8 cellular contexts compared by ENCODE assay signal in the genomic region with DNA sequence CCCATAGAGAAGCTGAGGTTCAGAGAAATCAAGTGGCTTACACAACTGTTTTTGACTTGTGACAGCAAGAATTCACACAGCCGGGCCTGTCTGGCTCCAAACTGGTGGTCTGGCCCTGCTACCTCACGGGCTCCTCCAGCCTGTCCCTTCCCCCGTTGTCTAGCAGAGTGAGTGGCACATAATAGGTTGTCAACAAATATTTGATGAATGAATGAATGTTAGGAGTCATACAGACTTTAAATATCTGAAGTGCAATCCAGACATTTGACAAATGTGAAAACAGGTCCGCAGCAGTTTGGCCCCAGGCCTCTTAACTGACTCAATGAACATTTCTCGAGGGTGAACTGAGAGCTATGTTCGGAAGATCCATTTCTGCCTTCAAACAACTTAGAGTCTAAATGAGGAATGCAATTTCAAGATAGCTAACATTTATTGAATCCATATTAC. TPM values are rescaled to one million over a fixed set of nuclear protein-coding genes. Genes with fewer than 3 reads are reported as not detected.
A peak's percentile ranks its signal among the peaks of the same experiment; 100 is the strongest.
DNase-seq lines count a peak whose midpoint lies in the region; ATAC-seq and TF ChIP-seq lines count a peak whose summit lies in the region.

No MANE protein-coding gene starts in this region.

- WGBS in stomach, 5 donors, result 67 to 85% (median 82%) methylated on average over 6 of the region's 6 CpGs

- H3K36me3 Mint-ChIP-seq in activated T-cell treated with anti-CD3 and anti-CD28 coated beads, Interleukin-2, amount 50 U/mL, for 72 hours (ENCODE audit: insufficient read depth in 2 of 2), result peaks cover 0 to 2% of the 10 kb centered on the region in 2 donors
- no peaks in the 10 kb centered on the region for H3K36me3 Mint-ChIP-seq in activated B cell treated with CpG ODN at 0.5 μM for 24 hours (ENCODE audit: low read depth)

- H3K27ac ChIP-seq in iPS-20b (ENCODE audit: low read length) (no peak overlapping the region), stomach (peak overlapping the region in 4 of 5 donors; percentile 95 to 98 (median 96))

- peak overlapping the region; percentile 51; the same call in 1 of the 2 replicates for H3K9ac ChIP-seq in iPS-20b (ENCODE audit: low read depth, low read length)

- H3K36me3 ChIP-seq in iPS-20b (ENCODE audit: insufficient read depth, low read depth, low read length) (peaks cover 10% of the 10 kb centered on the region), stomach (peaks cover 0 to 9% (median 5%) of the 10 kb centered on the region in 4 donors)

- TF ChIP-seq CTCF in activated B cell treated with CpG ODN at 0.5 μM for 24 hours (IDR thresholded peaks at IDR 0.05) (no peak), stomach (IDR thresholded peaks at IDR 0.05) (no peak)

- H3K4me3 ChIP-seq in iPS-20b (ENCODE audit: low read length) (peak overlapping the region; percentile 66), stomach (no peak overlapping the region)

- POLR2A ChIA-PET in activated B cell treated with CpG ODN at 0.5 μM for 24 hours (lab: Charles Lee), result interaction anchor here (0.6 to 2.4 kb wide), 5 partner anchors 66 to 317 kb away, joined by 3 to 11 read pairs (median 3); a partner anchor contains a TSS

- peak overlapping the region; percentile 80 to 82 for H3K4me3 Mint-ChIP-seq in activated T-cell treated with anti-CD3 and anti-CD28 coated beads, Interleukin-2, amount 50 U/mL, for 72 hours
- H3K4me3 Mint-ChIP-seq in activated B cell treated with CpG ODN at 0.5 μM for 24 hours, result peak overlapping the region; percentile 82

- ATAC-seq in activated T-cell treated with anti-CD3 and anti-CD28 coated beads, Interleukin-2, amount 50 U/mL, for 72 hours (replicated peaks in 1 of 2), result no peak
- no peak for ATAC-seq in activated B cell treated with CpG ODN at 0.5 μM for 24 hours (ENCODE audit: low read depth)

- CTCF ChIA-PET in activated B cell treated with CpG ODN at 0.5 μM for 24 hours (lab: Charles Lee), result interaction anchor here (1.0 to 6.5 kb wide), 11 partner anchors 9 to 350 kb away, joined by 3 to 50 read pairs (median 5); a partner anchor contains a TSS

- peaks cover 9% of the 10 kb centered on the region for H3K27me3 Mint-ChIP-seq in activated T-cell treated with anti-CD3 and anti-CD28 coated beads, Interleukin-2, amount 50 U/mL, for 72 hours (ENCODE audit: low read depth)
- no peaks in the 10 kb centered on the region for H3K27me3 Mint-ChIP-seq in activated B cell treated with CpG ODN at 0.5 μM for 24 hours

- no peak for DNase-seq in activated T-cell treated with anti-CD3 and anti-CD28 coated beads, Interleukin-2, amount 50 U/mL, for 72 hours
- DNase-seq in activated T-cell treated with anti-CD3 and anti-CD28 coated beads for 4 hours, result no peak
- no peak for DNase-seq in activated B cell treated with CpG ODN at 0.5 μM for 24 hours
- no peak for DNase-seq in stomach
- DNase-seq in NCI-H1105 treated with DMSO at 0.1 percent for 48 hours (lab: John Stamatoyannopoulos, UW), result no peak
- no peak for DNase-seq in NCI-H446 (lab: John Stamatoyannopoulos, UW)
- no peak for DNase-seq in EL

- TF ChIP-seq EP300 in stomach (IDR thresholded peaks at IDR 0.05), result no peak

- peaks cover 23% of the 10 kb centered on the region for H3K4me1 ChIP-seq in iPS-20b (ENCODE audit: insufficient read depth, low read length)
- peaks cover 33 to 39% (median 38%) of the 10 kb centered on the region in 4 donors for H3K4me1 ChIP-seq in stomach

- no peaks in the 10 kb centered on the region for H3K9me3 ChIP-seq in iPS-20b (ENCODE audit: insufficient read depth, low read depth, low read length)
- H3K9me3 ChIP-seq in stomach, result no peaks in the 10 kb centered on the region

- H3K27me3 ChIP-seq in iPS-20b (ENCODE audit: insufficient read depth, low read length) (peaks cover 47% of the 10 kb centered on the region), stomach (no peaks in the 10 kb centered on the region)

- no peak for TF ChIP-seq POLR2A in stomach (IDR thresholded peaks at IDR 0.05)

- no peaks in the 10 kb centered on the region for H3K9me3 Mint-ChIP-seq in activated T-cell treated with anti-CD3 and anti-CD28 coated beads, Interleukin-2, amount 50 U/mL, for 72 hours
- no peaks in the 10 kb centered on the region for H3K9me3 Mint-ChIP-seq in activated B cell treated with CpG ODN at 0.5 μM for 24 hours

- intact Hi-C loops in activated B cell treated with CpG ODN at 0.5 μM for 24 hours (cut with micrococcal nuclease) (loop anchor here (10.0 kb wide), 1 partner anchor 53 kb away; no protein-coding TSS in a partner anchor), stomach (cut with DNase I; ENCODE audit: low total_unique reads) (loop anchor here (10.0 kb wide), 1 partner anchor 323 kb away; no protein-coding TSS in a partner anchor)

- no peak overlapping the region for H3K27ac Mint-ChIP-seq in activated T-cell treated with anti-CD3 and anti-CD28 coated beads, Interleukin-2, amount 50 U/mL, for 72 hours
- H3K27ac Mint-ChIP-seq in activated B cell treated with CpG ODN at 0.5 μM for 24 hours, result no peak overlapping the region

- H3K4me1 Mint-ChIP-seq in activated T-cell treated with anti-CD3 and anti-CD28 coated beads, Interleukin-2, amount 50 U/mL, for 72 hours (ENCODE audit: low read depth), result peaks cover 46% of the 10 kb centered on the region
- peaks cover 38% of the 10 kb centered on the region for H3K4me1 Mint-ChIP-seq in activated B cell treated with CpG ODN at 0.5 μM for 24 hours

RNA-seq across cellular contexts. Expression of a gene that starts 1.1 kb away (rescaled TPM):
- total RNA-seq in activated T-cell treated with anti-CD3 and anti-CD28 coated beads, Interleukin-2, amount 50 U/mL, for 72 hours, result 10 to 100 TPM; 45.7 to 54.4 TPM
- total RNA-seq in activated B cell treated with CpG ODN at 0.5 μM for 24 hours (11.5 and 13.5 TPM in 2 replicates), stomach (100 to 1,000 TPM in 4 of 5 donors, 10 to 100 TPM in 1; 99.8 to 149 (median 113) TPM)
- polyA plus RNA-seq in stomach, result 100 to 1,000 TPM; 159 to 375 (median 244) TPM

RNA-seq across cellular contexts. Expression of a gene that starts 7.1 kb away (rescaled TPM):
- total RNA-seq in activated T-cell treated with anti-CD3 and anti-CD28 coated beads, Interleukin-2, amount 50 U/mL, for 72 hours, result 1 to 10 TPM; 1.2 to 1.3 TPM
- total RNA-seq in activated B cell treated with CpG ODN at 0.5 μM for 24 hours (0.46 and 0.75 TPM in 2 replicates), stomach (1 to 10 TPM in 1 of 5 donors, under 1 TPM in 1, not detected in 3; 0.87 to 1.3 TPM)
- 1 to 10 TPM in 1 of 3 donors, under 1 TPM in 1, not detected in 1; 0.50 to 4.0 TPM for polyA plus RNA-seq in stomach

RNA-seq across cellular contexts. Expression of a gene that starts 33.6 kb away (rescaled TPM):
- total RNA-seq in activated T-cell treated with anti-CD3 and anti-CD28 coated beads, Interleukin-2, amount 50 U/mL, for 72 hours, result 10 to 100 TPM; 76.8 to 80.8 TPM
- total RNA-seq in activated B cell treated with CpG ODN at 0.5 μM for 24 hours, result 33.3 and 36.4 TPM in 2 replicates
- 100 to 1,000 TPM in 1 of 5 donors, 10 to 100 TPM in 4; 25.9 to 137 (median 79.0) TPM for total RNA-seq in stomach
- polyA plus RNA-seq in stomach, result 10 to 100 TPM; 43.2 to 86.9 (median 54.5) TPM
